In genomic region chr3:149199474-149199873, GRCh38 we compare ENCODE assay signal across 11 cellular contexts. TPM values are rescaled to one million over a fixed set of nuclear protein-coding genes. Genes with fewer than 3 reads are reported as not detected.
A peak's percentile ranks its signal among the peaks of the same experiment; 100 is the strongest.
DNase-seq lines count a peak whose midpoint lies in the region; ATAC-seq, FAIRE-seq and TF ChIP-seq lines count a peak whose summit lies in the region.
"Had no signal": no experiment of that assay in that cellular context is flagged by ENCODE, and none has a peak within 500 bp of the region (broad histone marks: within the 10 kb centered on the region; RNA-seq: fewer than 3 reads in every experiment).

No MANE protein-coding gene starts in this region.

- POLR2A ChIA-PET in HepG2 (lab: Yijun Ruan, JAX) = no interaction called here

- peaks cover 8 to 62% (median 56%) of the 10 kb centered on the region in 4 donors for H3K36me3 ChIP-seq in liver (ENCODE audit: control insufficient read depth in 4 of 4, insufficient read depth in 3 of 4, low read depth in 1 of 4, low read length in 3 of 4)
- peaks cover 16 to 79% of the 10 kb centered on the region in 2 experiments for H3K36me3 ChIP-seq in HepG2 (replicated peaks in 1 of 2; ENCODE audit: control insufficient read depth in 1 of 2, insufficient read depth in 2 of 2, low read length in 2 of 2)
- H3K36me3 ChIP-seq: HAP-1 had no signal

- no peak overlapping the region for H2AFZ ChIP-seq in HepG2 (ENCODE audit: low read length)

- no peak for FAIRE-seq in HepG2 (lab: Jason Lieb, UNC)
- FAIRE-seq in urothelium cell line (lab: Jason Lieb, UNC) = no peak
- FAIRE-seq: keratinocyte had no signal

- no TSS peak for BruUV-seq in HepG2 (replicated peaks; lab: Mats Ljungman, UMichigan)

- TF ChIP-seq EP300 in HepG2 (IDR thresholded peaks at IDR 0.05; ENCODE audit: low read depth in 2 of 2, low read length in 2 of 2) (no peak), HepG2 (CRISPR knock-in tag; IDR thresholded peaks at IDR 0.05; ENCODE audit: borderline replicate concordance) (no peak)

- TF ChIP-seq RAD21 in liver (IDR thresholded peaks at IDR 0.05) (no peak), HepG2 (CRISPR knock-in tag; IDR thresholded peaks at IDR 0.05) (no peak)

- peaks cover 13 to 14% of the 10 kb centered on the region in 2 donors for H3K4me1 Mint-ChIP-seq in stimulated activated naive B cell treated with anti-CD40 and anti-IgM and Interleukin-4, amounts not matched to agents 10 μg/mL and 1 μg/mL and 100 μg/mL, for 72 hours

- H3K4me1 ChIP-seq in liver (ENCODE audit: control insufficient read depth in 4 of 4, insufficient read depth in 4 of 4, low read length in 3 of 4) = peaks cover 0 to 4% (median 2%) of the 10 kb centered on the region in 4 donors
- H3K4me1 ChIP-seq in HepG2 (ENCODE audit: insufficient read depth, low read length) = peaks cover 7% of the 10 kb centered on the region; the same call in 1 of the 2 replicates

- ATAC-seq in HepG2 = no peak
- ATAC-seq in stimulated activated naive B cell treated with anti-CD40 and anti-IgM and Interleukin-4, amounts not matched to agents 10 μg/mL and 1 μg/mL and 100 μg/mL, for 72 hours (replicated peaks) = no peak

- TF ChIP-seq CTCF in liver (IDR thresholded peaks at IDR 0.05; ENCODE audit: low read depth, low read length, missing input control) (no peak), HepG2 (CRISPR knock-in tag; IDR thresholded peaks at IDR 0.05) (no peak), cardiac fibroblast (IDR thresholded peaks at IDR 0.05; ENCODE audit: low read depth, low read length) (no peak)

- in situ Hi-C loops in HepG2 (cut with HindIII; ENCODE audit: extremely low pct_ligation_motif_present, low pct_unique_long_range_greater_than_20kb) = no loop called here

- no peaks in the 10 kb centered on the region for H4K20me1 ChIP-seq in HepG2 (ENCODE audit: insufficient read depth, low read length)

- H3K27ac Mint-ChIP-seq in stimulated activated naive B cell treated with anti-CD40 and anti-IgM and Interleukin-4, amounts not matched to agents 10 μg/mL and 1 μg/mL and 100 μg/mL, for 72 hours = no peak overlapping the region

- DNase-seq in HepG2 (ENCODE audit: low spot score) (no peak), NCI-H510A treated with DMSO at 0.1 percent for 48 hours (lab: John Stamatoyannopoulos, UW) (peak; percentile 72), cardiac fibroblast (ENCODE audit: low read depth in 2 of 2) (peak; percentile 37 to 46), urothelium cell line (ENCODE audit: low spot score) (peak; percentile 25), HT-29 (ENCODE audit: low spot score) (no peak), erythroblast (lab: John Stamatoyannopoulos, UW) (no peak)
- no peak for DNase-seq in stimulated activated naive B cell treated with anti-CD40 and anti-IgM and Interleukin-4, amounts not matched to agents 10 μg/mL and 1 μg/mL and 100 μg/mL, for 72 hours

- TF ChIP-seq POLR2A in HepG2 (IDR thresholded peaks at IDR 0.05; ENCODE audit: insufficient read depth in 1 of 2, low read depth in 2 of 2, low read length in 2 of 2) = no peak
- TF ChIP-seq POLR2A in erythroblast (IDR thresholded peaks at IDR 0.05; ENCODE audit: low read length) = no peak

- H3K27me3 ChIP-seq in liver (ENCODE audit: control insufficient read depth in 4 of 4, insufficient read depth in 4 of 4, low read length in 3 of 4) (no peaks in the 10 kb centered on the region), HepG2 (ENCODE audit: control insufficient read depth in 1 of 2, insufficient read depth in 2 of 2, low read length in 2 of 2) (no peaks in the 10 kb centered on the region)

- intact Hi-C loops in HepG2 (cut with micrococcal nuclease; ENCODE audit: unreplicated experiment) = no loop called here

- no peak overlapping the region for H3K4me3 ChIP-seq in liver (ENCODE audit: low read depth in 1 of 3, low read length in 3 of 3)
- H3K4me3 ChIP-seq in HepG2 (replicated peaks in 1 of 3; ENCODE audit: insufficient read depth in 1 of 3, low read depth in 2 of 3, low read length in 3 of 3) = no peak overlapping the region
- H3K4me3 ChIP-seq in cardiac fibroblast (replicated peaks in 1 of 2; ENCODE audit: low read depth in 2 of 2, low read length in 2 of 2) = no peak overlapping the region
- H3K4me3 ChIP-seq: HAP-1 had no signal

- no peaks in the 10 kb centered on the region for H3K9me3 Mint-ChIP-seq in stimulated activated naive B cell treated with anti-CD40 and anti-IgM and Interleukin-4, amounts not matched to agents 10 μg/mL and 1 μg/mL and 100 μg/mL, for 72 hours

- H3K79me2 ChIP-seq in HepG2 (ENCODE audit: insufficient read depth, low read length) = peaks cover 4% of the 10 kb centered on the region

- no peak overlapping the region for H3K4me2 ChIP-seq in HepG2 (ENCODE audit: low read depth, low read length)

- H3K9ac ChIP-seq in liver (ENCODE audit: low read depth in 1 of 2, low read length in 2 of 2) (no peak overlapping the region), HepG2 (ENCODE audit: insufficient read depth, low read depth, low read length) (no peak overlapping the region)

- H3K27ac ChIP-seq in liver (ENCODE audit: low read depth in 1 of 2, low read length in 2 of 2) (peak overlapping the region in 1 of 2 donors; percentile 40), HepG2 (ENCODE audit: extremely low read length, insufficient read depth, low read length) (no peak overlapping the region)

- no peaks in the 10 kb centered on the region for H3K36me3 Mint-ChIP-seq in stimulated activated naive B cell treated with anti-CD40 and anti-IgM and Interleukin-4, amounts not matched to agents 10 μg/mL and 1 μg/mL and 100 μg/mL, for 72 hours

- H3K27me3 Mint-ChIP-seq in stimulated activated naive B cell treated with anti-CD40 and anti-IgM and Interleukin-4, amounts not matched to agents 10 μg/mL and 1 μg/mL and 100 μg/mL, for 72 hours = peaks cover 0 to 4% of the 10 kb centered on the region in 2 donors

- 54% methylated on average over 4 of the region's 4 CpGs for WGBS in liver
- WGBS in HepG2 (ENCODE audit: low lambda C conversion rate) = 97% methylated on average over 4 of the region's 4 CpGs

- CTCF ChIA-PET in HepG2 (lab: Yijun Ruan, JAX; ENCODE audit: low intra/inter-chr PET ratio, low total read pairs) = no interaction called here

- H3K9me3 ChIP-seq in liver (ENCODE audit: control insufficient read depth in 4 of 4, low read length in 3 of 4) (no peaks in the 10 kb centered on the region), HepG2 (ENCODE audit: low read length) (no peaks in the 10 kb centered on the region)
- H3K9me3 ChIP-seq: HAP-1 had no signal

- no peak overlapping the region for H3K4me3 Mint-ChIP-seq in stimulated activated naive B cell treated with anti-CD40 and anti-IgM and Interleukin-4, amounts not matched to agents 10 μg/mL and 1 μg/mL and 100 μg/mL, for 72 hours

TF ChIP-seq in HepG2, 621 proteins besides CTCF, POLR2A, EP300 and RAD21 (continues in another document):
- TF ChIP-seq NCOA1 (CRISPR knock-in tag; IDR thresholded peaks at IDR 0.05) (no peak), KDM4B (CRISPR knock-in tag; IDR thresholded peaks at IDR 0.05) (no peak), ZNF570 (CRISPR knock-in tag; IDR thresholded peaks at IDR 0.05; ENCODE audit: borderline replicate concordance) (no peak), FOSL1 (CRISPR knock-in tag; IDR thresholded peaks at IDR 0.05; ENCODE audit: borderline replicate concordance) (no peak), HNRNPK (IDR thresholded peaks at IDR 0.05; ENCODE audit: low read depth, low read length, poor library complexity, severe bottlenecking) (no peak), SMAD3 (CRISPR knock-in tag; IDR thresholded peaks at IDR 0.05) (no peak), ZNF251 (CRISPR knock-in tag; IDR thresholded peaks at IDR 0.05) (no peak), SNAI1 (CRISPR knock-in tag; IDR thresholded peaks at IDR 0.05; ENCODE audit: borderline replicate concordance) (no peak), NFYB (CRISPR knock-in tag; IDR thresholded peaks at IDR 0.05) (no peak), ZFP91 (CRISPR knock-in tag; IDR thresholded peaks at IDR 0.05; ENCODE audit: borderline replicate concordance) (no peak)

RNA-seq across cellular contexts. Expression of gene CP, which starts 22.2 kb away (rescaled TPM):
- total RNA-seq in liver (1,000 to 10,000 TPM; 1,260 to 1,748 TPM), HepG2 (2016; rRNA removed; fragmentation: Illumina TruSeq; extraction: Trizol) (21.1 and 42.6 TPM in 2 replicates)
- polyA plus RNA-seq in liver (1,000 to 10,000 TPM in 1 of 2 donors, 100 to 1,000 TPM in 1; 565 to 1,294 TPM), HepG2 (2011; rRNA removed) (789 and 863 TPM in 2 replicates)
- total RNA-seq in HepG2 (2016; cell fraction: cytosol; rRNA removed; fragmentation: Illumina TruSeq; extraction: Trizol; ENCODE audit: low read depth) = 2.7 and 3.7 TPM in 2 replicates
- total RNA-seq in HepG2 (2016; cell fraction: insoluble cytoplasmic fraction; rRNA removed; fragmentation: Illumina TruSeq; extraction: Trizol) = 18.7 and 40.2 TPM in 2 replicates
- 4.1 and 6.2 TPM in 2 replicates for total RNA-seq in HepG2 (2016; cell fraction: membrane; rRNA removed; fragmentation: Illumina TruSeq; extraction: Trizol)
- total RNA-seq in HepG2 (2016; cell fraction: nucleus; rRNA removed; fragmentation: Illumina TruSeq; extraction: Trizol) = 45.7 and 53.7 TPM in 2 replicates
- 278 and 600 TPM in 2 replicates for polyA plus RNA-seq in HepG2 (2011; cell fraction: cytosol; rRNA removed)
- 526 and 705 TPM in 2 replicates for polyA plus RNA-seq in HepG2 (2011; cell fraction: nucleus; rRNA removed)
- polyA plus RNA-seq in HepG2 (2012) = 608 and 681 TPM in 2 replicates
- 1.5 and 2.7 TPM in 2 replicates for polyA plus RNA-seq in HepG2 (2016; cell fraction: cytosol; fragmentation: Illumina TruSeq; extraction: Trizol; ENCODE audit: low read depth)
- 11.2 and 15.8 TPM in 2 replicates for polyA plus RNA-seq in HepG2 (2016; cell fraction: insoluble cytoplasmic fraction; fragmentation: Illumina TruSeq; extraction: Trizol; ENCODE audit: low read depth)
- 2.8 and 3.1 TPM in 2 replicates for polyA plus RNA-seq in HepG2 (2016; cell fraction: membrane; fragmentation: Illumina TruSeq; extraction: Trizol; ENCODE audit: low read depth)
- 53.4 and 55.4 TPM in 2 replicates for polyA plus RNA-seq in HepG2 (2016; cell fraction: nucleus; fragmentation: Illumina TruSeq; extraction: Trizol; ENCODE audit: insufficient read depth, low read depth)
- 0.56 and 444 TPM in 2 replicates for polyA minus RNA-seq in HepG2 (2011; rRNA and poly(A)+ RNA removed; ENCODE audit: low replicate concordance)
- polyA minus RNA-seq in HepG2 (2011; cell fraction: cytosol; rRNA and poly(A)+ RNA removed) = 644 and 1,215 TPM in 2 replicates
- polyA minus RNA-seq in HepG2 (2011; cell fraction: nucleus; rRNA and poly(A)+ RNA removed) = 1,123 and 1,795 TPM in 2 replicates
- total RNA-seq in HT-29 (2014; rRNA removed; shearing (Covaris generic)) = 0.57 TPM in 1 of 2 replicates, not detected in the other
- polyA plus RNA-seq: neural cell had no signal

Comparison
In these comparisons a context has a peak if more than half of its experiments do, and no peak if none do; other contexts are left out.
1. DNase-seq: peak in NCI-H510A treated with DMSO at 0.1 percent for 48 hours (single experiment), cardiac fibroblast (2 of 2) and urothelium cell line (single experiment); none in HepG2 (single experiment), HT-29 (single experiment), stimulated activated naive B cell treated with anti-CD40 and anti-IgM and Interleukin-4, amounts not matched to agents 10 μg/mL and 1 μg/mL and 100 μg/mL, for 72 hours (single experiment) and erythroblast (0 of 2).